Comparison of ENCODE assay signal across 8 cellular contexts in the genomic region with DNA sequence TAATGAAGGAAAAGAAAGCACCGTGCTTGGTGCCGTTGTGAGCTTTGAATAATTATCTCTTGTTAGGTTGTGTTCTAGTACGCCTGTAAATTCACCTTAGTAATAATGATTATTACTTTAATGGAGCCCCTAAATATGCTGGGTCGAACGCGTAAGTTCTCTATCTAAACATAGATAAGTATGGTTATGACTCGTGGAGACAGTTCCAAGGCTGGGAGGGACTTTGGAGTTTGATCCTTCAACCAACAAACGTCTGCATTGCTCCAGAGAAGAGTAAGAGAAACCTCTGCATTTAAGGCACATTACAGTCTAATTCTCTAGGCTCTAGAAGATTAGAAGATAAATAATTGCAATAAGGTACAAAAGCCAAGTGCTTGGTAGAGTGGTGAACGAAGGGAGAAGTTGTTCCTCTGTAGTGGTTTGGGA. TPM values are rescaled to one million over a fixed set of nuclear protein-coding genes. Genes with fewer than 3 reads are reported as not detected.
DNase-seq lines count a peak whose midpoint lies in the region; ATAC-seq, FAIRE-seq and TF ChIP-seq lines count a peak whose summit lies in the region.

No MANE protein-coding gene starts in this region.

- no peak for DNase-seq in activated T-cell treated with anti-CD3 and anti-CD28 coated beads, Interleukin-2, amount 50 U/mL, for 72 hours
- DNase-seq in activated T-cell treated with anti-CD3 and anti-CD28 coated beads for 4 hours (no peak), Karpas-422 (peak; percentile 55), GM12878 (ENCODE audit: low read depth, low spot score) (no peak), left colon (peak in 1 of 2 donors; percentile 39), suprapubic skin (ENCODE audit: low spot score in 2 of 2) (no peak), NCI-H1436 treated with DMSO at 0.1 percent for 48 hours (lab: John Stamatoyannopoulos, UW) (no peak)

- peaks cover 29% of the 10 kb centered on the region for H3K4me1 ChIP-seq in Karpas-422 (ENCODE audit: low read length)
- peaks cover 10% of the 10 kb centered on the region for H3K4me1 ChIP-seq in GM12878 (ENCODE audit: control insufficient read depth, insufficient read depth, low read length)
- peaks cover 30% of the 10 kb centered on the region for H3K4me1 ChIP-seq in suprapubic skin

- ATAC-seq in activated T-cell treated with anti-CD3 and anti-CD28 coated beads, Interleukin-2, amount 50 U/mL, for 72 hours (replicated peaks in 1 of 2): no peak
- ATAC-seq in GM12878 (peak; percentile 3), left colon (peak; percentile 63), HG03469 (IDR thresholded peaks at IDR 0.05; ENCODE audit: unreplicated experiment) (no peak)

- POLR2A ChIA-PET in GM12878 (lab: Charles Lee): interaction anchor here (0.6 to 1.6 kb wide), 5 partner anchors 41 to 172 kb away, joined by 3 to 6 read pairs (median 3); partner anchors contain the start of gene ALDH5A1

- peaks cover 24 to 42% of the 10 kb centered on the region in 2 donors for H3K36me3 Mint-ChIP-seq in activated T-cell treated with anti-CD3 and anti-CD28 coated beads, Interleukin-2, amount 50 U/mL, for 72 hours (ENCODE audit: insufficient read depth in 2 of 2)

- no peaks in the 10 kb centered on the region for H3K27me3 Mint-ChIP-seq in activated T-cell treated with anti-CD3 and anti-CD28 coated beads, Interleukin-2, amount 50 U/mL, for 72 hours (ENCODE audit: low read depth)

- CTCF ChIA-PET in GM12878 (lab: Yijun Ruan, JAX): interaction anchor here (0.8 to 1.6 kb wide), 6 partner anchors 54 to 172 kb away, joined by 3 to 6 read pairs (median 4); partner anchors contain the start of gene ALDH5A1

- H3K27ac ChIP-seq in Karpas-422 (ENCODE audit: low read length) (peak overlapping the region; percentile 66), GM12878 (ENCODE audit: control insufficient read depth, insufficient read depth) (peak overlapping the region; percentile 89), suprapubic skin (peak overlapping the region; percentile 90)

- peak overlapping the region; percentile 99 for H3K27ac Mint-ChIP-seq in activated T-cell treated with anti-CD3 and anti-CD28 coated beads, Interleukin-2, amount 50 U/mL, for 72 hours

- no peak for TF ChIP-seq RAD21 in GM12878 (IDR thresholded peaks at IDR 0.05; ENCODE audit: insufficient read depth, low read depth, low read length)

- H3K27me3 ChIP-seq in Karpas-422 (ENCODE audit: low read length) (no peaks in the 10 kb centered on the region), GM12878 (replicated peaks in 1 of 2; ENCODE audit: control insufficient read depth in 2 of 2, insufficient read depth in 2 of 2, low read length in 1 of 2) (no peaks in the 10 kb centered on the region), suprapubic skin (no peaks in the 10 kb centered on the region)

- H3K36me3 ChIP-seq in Karpas-422 (ENCODE audit: insufficient read depth, low read length) (peaks cover 27% of the 10 kb centered on the region), GM12878 (ENCODE audit: control insufficient read depth in 2 of 2, insufficient read depth in 2 of 2, low read length in 1 of 2) (peaks cover 0 to 12% of the 10 kb centered on the region in 2 experiments; a peak in 2 of 4 replicates), suprapubic skin (peaks cover 16% of the 10 kb centered on the region)

- SMC1A ChIA-PET in GM12878 (lab: Charles Lee; ENCODE audit: uncharacterized antibody, unreplicated experiment): interaction anchor here (0.9 to 1.2 kb wide), 5 partner anchors 22 to 142 kb away, joined by 3 to 4 read pairs (median 3); partner anchors contain the start of gene KIAA0319

- intact Hi-C loops in GM12878 (cut with micrococcal nuclease; ENCODE audit: unreplicated experiment) (loop anchor here (2.0 kb wide), 1 partner anchor 53 kb away; no protein-coding TSS in a partner anchor), left colon (cut with DNase I, micrococcal nuclease) (no loop called here)

- H4K20me1 ChIP-seq in Karpas-422 (ENCODE audit: insufficient read depth, low read depth, low read length): no peaks in the 10 kb centered on the region
- H4K20me1 ChIP-seq in GM12878 (ENCODE audit: control insufficient read depth, insufficient read depth): no peaks in the 10 kb centered on the region

- H3K9me3 Mint-ChIP-seq in activated T-cell treated with anti-CD3 and anti-CD28 coated beads, Interleukin-2, amount 50 U/mL, for 72 hours: peaks cover 2% of the 10 kb centered on the region in 2 donors

- RAD21 ChIA-PET in GM12878 (lab: Charles Lee; ENCODE audit: unreplicated experiment): interaction anchor here (1.0 to 1.1 kb wide), 2 partner anchors 22 to 143 kb away, joined by 3 to 4 read pairs; no protein-coding TSS in a partner anchor

- 11% methylated on average over 9 of the region's 9 CpGs for WGBS in GM12878 (ENCODE audit: insufficient coverage, insufficient replicate concordance, low lambda C conversion rate, missing lambda C conversion rate)
- 0% methylated on average over 9 of the region's 9 CpGs for WGBS in suprapubic skin

- H3K4me3 Mint-ChIP-seq in activated T-cell treated with anti-CD3 and anti-CD28 coated beads, Interleukin-2, amount 50 U/mL, for 72 hours: peak overlapping the region; percentile 93 to 100

- no peak for TF ChIP-seq EP300 in GM12878 (IDR thresholded peaks at IDR 0.05; ENCODE audit: borderline replicate concordance in 1 of 2, control insufficient read depth in 1 of 2, low read depth in 2 of 2, low read length in 2 of 2)
- no peak for TF ChIP-seq EP300 in suprapubic skin (IDR thresholded peaks at IDR 0.05)

- H3K79me2 ChIP-seq in Karpas-422 (ENCODE audit: low read length): peaks cover 64% of the 10 kb centered on the region
- H3K79me2 ChIP-seq in GM12878 (ENCODE audit: control insufficient read depth, insufficient read depth, low read length): peaks cover 39% of the 10 kb centered on the region

- FAIRE-seq in GM12878 (lab: Jason Lieb, UNC): no peak

- no TSS peak for BruUV-seq in GM12878 (replicated peaks; lab: Mats Ljungman, UMichigan)

- H3K4me2 ChIP-seq in Karpas-422 (ENCODE audit: low read depth, low read length, poor library complexity, severe bottlenecking) (peak overlapping the region; percentile 81), GM12878 (ENCODE audit: control insufficient read depth, insufficient read depth) (peak overlapping the region; percentile 90)

- H2AFZ ChIP-seq in Karpas-422 (ENCODE audit: low read length): peak overlapping the region; percentile 64
- peak overlapping the region; percentile 98 for H2AFZ ChIP-seq in GM12878 (ENCODE audit: control insufficient read depth, low read depth, low read length)

- H3K9ac ChIP-seq in Karpas-422 (ENCODE audit: low read length): peak overlapping the region; percentile 96
- peak overlapping the region; percentile 89 for H3K9ac ChIP-seq in GM12878 (ENCODE audit: control insufficient read depth, insufficient read depth, low read length)

- no peak for TF ChIP-seq POLR2A in GM12878 (IDR thresholded peaks at IDR 0.05; ENCODE audit: low read depth, low read length)
- TF ChIP-seq POLR2A in suprapubic skin (IDR thresholded peaks at IDR 0.05): no peak

- TF ChIP-seq CTCF in GM12878 (IDR thresholded peaks at IDR 0.05 in 2 of 3, conservative IDR thresholded peaks at IDR 0.05 in 1 of 3; ENCODE audit: control insufficient read depth in 2 of 3, extremely low read depth in 1 of 3, insufficient read depth in 1 of 3, low read depth in 3 of 3, low read length in 3 of 3) (no peak), suprapubic skin (IDR thresholded peaks at IDR 0.05) (no peak)

- in situ Hi-C loops in GM12878 (cut with MboI): no loop called here

- H3K4me3 ChIP-seq in Karpas-422 (ENCODE audit: low read length) (peak overlapping the region; percentile 93), GM12878 (peak overlapping the region; percentile 94), suprapubic skin (peak overlapping the region; percentile 89)

- H3K9me2 ChIP-seq in Karpas-422 (replicated peaks; ENCODE audit: insufficient read depth, low read length): no peaks in the 10 kb centered on the region

- H3K9me3 ChIP-seq in Karpas-422 (ENCODE audit: low read length): peaks cover 4% of the 10 kb centered on the region; the same call in 1 of the 2 replicates
- H3K9me3 ChIP-seq in GM12878 (replicated peaks; ENCODE audit: control insufficient read depth, insufficient read depth, low read length): peaks cover 1% of the 10 kb centered on the region; the same call in 1 of the 3 replicates
- no peaks in the 10 kb centered on the region for H3K9me3 ChIP-seq in suprapubic skin

- H3K4me1 Mint-ChIP-seq in activated T-cell treated with anti-CD3 and anti-CD28 coated beads, Interleukin-2, amount 50 U/mL, for 72 hours (ENCODE audit: low read depth): peaks cover 52% of the 10 kb centered on the region

RNA-seq across cellular contexts. Expression of gene ACOT13, which starts 0.5 kb away (rescaled TPM):
- total RNA-seq in activated T-cell treated with anti-CD3 and anti-CD28 coated beads, Interleukin-2, amount 50 U/mL, for 72 hours: 10 to 100 TPM; 26.5 to 26.9 TPM
- 9.4 and 15.7 TPM in 2 replicates for total RNA-seq in Karpas-422 (2014; rRNA removed; shearing (Covaris generic); ENCODE audit: low replicate concordance)
- total RNA-seq in GM12878 (2013; cell fraction: nucleolus; rRNA removed): 3.6 and 4.8 TPM in 2 replicates
- total RNA-seq in GM12878 (2014; rRNA removed): 6.0 and 7.5 TPM in 2 replicates
- total RNA-seq in GM12878 (2014; rRNA removed; fragmentation: Illumina TruSeq; extraction: Trizol): 26.6 and 28.2 TPM in 2 replicates
- total RNA-seq in GM12878 (2021): 28.6 and 33.8 TPM in 2 replicates
- polyA plus RNA-seq in GM12878 (2011; ENCODE audit: low read depth): 3.9 TPM
- polyA plus RNA-seq in GM12878 (2011; rRNA removed): 31.4 and 48.4 TPM in 2 replicates
- 11.6 and 16.2 TPM in 2 replicates for polyA plus RNA-seq in GM12878 (2011; cell fraction: cytosol; rRNA removed)
- polyA plus RNA-seq in GM12878 (2011; cell fraction: nucleus; rRNA removed): 6.4 and 8.4 TPM in 2 replicates
- 16.9 and 21.0 TPM in 2 replicates for polyA plus RNA-seq in GM12878 (2012)
- polyA plus RNA-seq in GM12878 (2014; fragmentation: Illumina TruSeq; extraction: Trizol): 41.9 and 46.5 TPM in 2 replicates
- 10 to 100 TPM; 54.8 to 60.6 TPM for polyA plus RNA-seq in GM12878 (2014; fragmentation: Nextera tagmentation; extraction: Ambion mirVana)
- 19.6 and 26.8 TPM in 2 replicates for polyA plus RNA-seq in GM12878 (2014; rRNA removed)
- polyA plus RNA-seq in GM12878 (2016; fragmentation: Nextera tagmentation; extraction: Ambion mirVana): 10 to 100 TPM; 55.7 to 57.1 TPM
- 2.2 and 5.0 TPM in 2 replicates for polyA minus RNA-seq in GM12878 (2011; rRNA and poly(A)+ RNA removed)
- polyA minus RNA-seq in GM12878 (2011; cell fraction: cytosol; rRNA and poly(A)+ RNA removed): 1.2 and 4.4 TPM in 2 replicates
- 1.3 and 2.3 TPM in 2 replicates for polyA minus RNA-seq in GM12878 (2011; cell fraction: nucleus; rRNA and poly(A)+ RNA removed)
- total RNA-seq in left colon: 10 to 100 TPM; 41.2 to 51.1 TPM
- total RNA-seq in suprapubic skin: 10 to 100 TPM in 2 of 4 donors, 1 to 10 TPM in 2; 4.8 to 14.7 (median 10.9) TPM

RNA-seq across cellular contexts. Expression of gene TDP2, which starts 0.7 kb away (rescaled TPM):
- total RNA-seq in activated T-cell treated with anti-CD3 and anti-CD28 coated beads, Interleukin-2, amount 50 U/mL, for 72 hours: 10 to 100 TPM; 58.3 to 62.9 TPM
- 30.1 and 49.3 TPM in 2 replicates for total RNA-seq in Karpas-422 (2014; rRNA removed; shearing (Covaris generic); ENCODE audit: low replicate concordance)
- total RNA-seq in GM12878 (2013; cell fraction: nucleolus; rRNA removed): 44.7 and 45.5 TPM in 2 replicates
- total RNA-seq in GM12878 (2014; rRNA removed): 32.1 and 35.1 TPM in 2 replicates
- 30.4 and 32.9 TPM in 2 replicates for total RNA-seq in GM12878 (2014; rRNA removed; fragmentation: Illumina TruSeq; extraction: Trizol)
- total RNA-seq in GM12878 (2021): 35.8 and 38.1 TPM in 2 replicates
- polyA plus RNA-seq in GM12878 (2011; ENCODE audit: low read depth): 26.8 TPM
- polyA plus RNA-seq in GM12878 (2011; rRNA removed): 48.7 and 71.6 TPM in 2 replicates
- polyA plus RNA-seq in GM12878 (2011; cell fraction: cytosol; rRNA removed): 18.0 and 28.8 TPM in 2 replicates
- 33.2 and 46.6 TPM in 2 replicates for polyA plus RNA-seq in GM12878 (2011; cell fraction: nucleus; rRNA removed)
- 35.9 and 36.0 TPM in 2 replicates for polyA plus RNA-seq in GM12878 (2012)
- 52.5 and 59.2 TPM in 2 replicates for polyA plus RNA-seq in GM12878 (2014; fragmentation: Illumina TruSeq; extraction: Trizol)
- polyA plus RNA-seq in GM12878 (2014; fragmentation: Nextera tagmentation; extraction: Ambion mirVana): 10 to 100 TPM; 24.4 to 29.8 TPM
- polyA plus RNA-seq in GM12878 (2014; rRNA removed): 35.3 and 39.6 TPM in 2 replicates
- 10 to 100 TPM; 50.5 to 53.3 TPM for polyA plus RNA-seq in GM12878 (2016; fragmentation: Nextera tagmentation; extraction: Ambion mirVana)
- polyA minus RNA-seq in GM12878 (2011; rRNA and poly(A)+ RNA removed): 20.3 and 20.5 TPM in 2 replicates
- polyA minus RNA-seq in GM12878 (2011; cell fraction: cytosol; rRNA and poly(A)+ RNA removed): 10.8 and 11.3 TPM in 2 replicates
- 33.6 and 57.3 TPM in 2 replicates for polyA minus RNA-seq in GM12878 (2011; cell fraction: nucleus; rRNA and poly(A)+ RNA removed)
- 100 to 1,000 TPM; 151 to 362 TPM for total RNA-seq in left colon
- 10 to 100 TPM; 15.3 to 26.2 (median 23.8) TPM for total RNA-seq in suprapubic skin

RNA-seq across cellular contexts. Expression of gene KIAA0319, which starts 21.4 kb away (rescaled TPM):
- under 1 TPM; 0.14 TPM for total RNA-seq in activated T-cell treated with anti-CD3 and anti-CD28 coated beads, Interleukin-2, amount 50 U/mL, for 72 hours
- total RNA-seq in Karpas-422 (2014; rRNA removed; shearing (Covaris generic); ENCODE audit: low replicate concordance): 0.45 and 0.51 TPM in 2 replicates
- total RNA-seq in GM12878 (2013; cell fraction: nucleolus; rRNA removed): not detected in 2 replicates
- total RNA-seq in GM12878 (2014; rRNA removed): 0.05 TPM in 1 of 2 replicates, not detected in the other
- 0.04 TPM in 1 of 2 replicates, not detected in the other for total RNA-seq in GM12878 (2014; rRNA removed; fragmentation: Illumina TruSeq; extraction: Trizol)
- 0.03 and 0.05 TPM in 2 replicates for total RNA-seq in GM12878 (2021)
- polyA plus RNA-seq in GM12878 (2011; ENCODE audit: low read depth): not detected
- 0.01 TPM in 1 of 2 replicates, not detected in the other for polyA plus RNA-seq in GM12878 (2011; rRNA removed)
- polyA plus RNA-seq in GM12878 (2011; cell fraction: cytosol; rRNA removed): 0.01 and 0.02 TPM in 2 replicates
- polyA plus RNA-seq in GM12878 (2011; cell fraction: nucleus; rRNA removed): 0.03 and 0.06 TPM in 2 replicates
- 0.03 TPM in 1 of 2 replicates, not detected in the other for polyA plus RNA-seq in GM12878 (2012)
- polyA plus RNA-seq in GM12878 (2014; fragmentation: Illumina TruSeq; extraction: Trizol): 0.06 and 0.09 TPM in 2 replicates
- under 1 TPM in 1 of 2 experiments, not detected in 1; 0.02 TPM for polyA plus RNA-seq in GM12878 (2014; fragmentation: Nextera tagmentation; extraction: Ambion mirVana)
- polyA plus RNA-seq in GM12878 (2014; rRNA removed): 0.03 and 0.08 TPM in 2 replicates
- polyA plus RNA-seq in GM12878 (2016; fragmentation: Nextera tagmentation; extraction: Ambion mirVana): under 1 TPM; 0.05 to 0.09 TPM
- polyA minus RNA-seq in GM12878 (2011; rRNA and poly(A)+ RNA removed): not detected in 2 replicates
- polyA minus RNA-seq in GM12878 (2011; cell fraction: cytosol; rRNA and poly(A)+ RNA removed): 0.10 TPM in 1 of 2 replicates, not detected in the other
- not detected in 2 replicates for polyA minus RNA-seq in GM12878 (2011; cell fraction: nucleus; rRNA and poly(A)+ RNA removed)
- total RNA-seq in left colon: under 1 TPM; 0.24 to 0.95 TPM
- 1 to 10 TPM in 2 of 4 donors, under 1 TPM in 2; 0.55 to 1.9 (median 0.92) TPM for total RNA-seq in suprapubic skin

RNA-seq across cellular contexts. Expression of gene C6orf62, which starts 51.6 kb away (rescaled TPM):
- total RNA-seq in activated T-cell treated with anti-CD3 and anti-CD28 coated beads, Interleukin-2, amount 50 U/mL, for 72 hours: 100 to 1,000 TPM; 181 to 194 TPM
- total RNA-seq in Karpas-422 (2014; rRNA removed; shearing (Covaris generic); ENCODE audit: low replicate concordance): 49.7 and 123 TPM in 2 replicates
- total RNA-seq in GM12878 (2013; cell fraction: nucleolus; rRNA removed): 86.5 and 96.5 TPM in 2 replicates
- total RNA-seq in GM12878 (2014; rRNA removed) (55.6 and 61.5 TPM in 2 replicates), GM12878 (2014; rRNA removed; fragmentation: Illumina TruSeq; extraction: Trizol) (92.2 and 92.7 TPM in 2 replicates), GM12878 (2021) (111 and 113 TPM in 2 replicates), left colon (10 to 100 TPM; 70.0 to 84.9 TPM), suprapubic skin (10 to 100 TPM; 36.5 to 69.2 (median 55.5) TPM)
- polyA plus RNA-seq in GM12878 (2011; ENCODE audit: low read depth): 46.1 TPM
- polyA plus RNA-seq in GM12878 (2011; rRNA removed) (128 and 158 TPM in 2 replicates), GM12878 (2014; fragmentation: Illumina TruSeq; extraction: Trizol) (125 and 161 TPM in 2 replicates), GM12878 (2014; fragmentation: Nextera tagmentation; extraction: Ambion mirVana) (100 to 1,000 TPM; 196 to 565 TPM), GM12878 (2014; rRNA removed) (66.8 and 73.9 TPM in 2 replicates), GM12878 (2016; fragmentation: Nextera tagmentation; extraction: Ambion mirVana) (100 to 1,000 TPM; 290 to 309 TPM)
- polyA plus RNA-seq in GM12878 (2011; cell fraction: cytosol; rRNA removed): 53.6 and 63.0 TPM in 2 replicates
- 81.7 and 136 TPM in 2 replicates for polyA plus RNA-seq in GM12878 (2011; cell fraction: nucleus; rRNA removed)
- polyA plus RNA-seq in GM12878 (2012): 85.1 and 101 TPM in 2 replicates
- polyA minus RNA-seq in GM12878 (2011; rRNA and poly(A)+ RNA removed): 89.7 and 107 TPM in 2 replicates
- polyA minus RNA-seq in GM12878 (2011; cell fraction: cytosol; rRNA and poly(A)+ RNA removed): 42.2 and 63.3 TPM in 2 replicates
- polyA minus RNA-seq in GM12878 (2011; cell fraction: nucleus; rRNA and poly(A)+ RNA removed): 36.1 and 50.7 TPM in 2 replicates

Comparison
In these comparisons a context has a peak if more than half of its experiments do, and no peak if none do; other contexts are left out.
1. ATAC-seq: peak in GM12878 (single experiment) and left colon (single experiment); none in activated T-cell treated with anti-CD3 and anti-CD28 coated beads, Interleukin-2, amount 50 U/mL, for 72 hours (0 of 2) and HG03469 (single experiment).
2. Peak in every context shown above with its lines, with median percentiles within 50 percentile points of each other: H3K27ac ChIP-seq and H3K4me3 ChIP-seq.